17 cellular contexts compared by ENCODE assay signal in the genomic region with DNA sequence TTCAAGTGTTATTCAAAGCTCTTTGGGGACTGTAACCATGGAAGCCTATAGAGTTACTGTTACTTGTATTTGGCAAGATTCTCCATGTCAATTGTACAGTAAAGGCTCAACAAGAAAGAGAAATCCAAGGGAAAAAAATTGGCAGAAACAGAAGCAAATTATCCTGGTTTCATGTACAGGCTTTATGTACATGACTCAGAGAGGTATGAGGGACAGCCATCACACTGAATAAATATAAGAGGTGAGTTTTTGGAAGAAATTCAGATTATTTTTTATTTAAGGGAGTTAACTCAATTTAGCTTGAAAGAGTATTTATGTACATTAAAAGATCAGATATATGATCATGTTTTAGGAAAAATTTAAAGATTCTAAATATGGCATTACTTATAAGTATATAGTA.
DNase-seq lines count a peak whose midpoint lies in the region; ATAC-seq and TF ChIP-seq lines count a peak whose summit lies in the region.
"Had no signal": no experiment of that assay in that cellular context is flagged by ENCODE, and none has a peak within 500 bp of the region (broad histone marks: within the 10 kb centered on the region; RNA-seq: fewer than 3 reads in every experiment).

No MANE protein-coding gene starts in this region.

- H3K36me3 ChIP-seq in breast epithelium (no peaks in the 10 kb centered on the region), mammary epithelial cell (ENCODE audit: insufficient read depth, low read length) (no peaks in the 10 kb centered on the region), mesenchymal stem cell (ENCODE audit: control insufficient read depth in 1 of 2, insufficient read depth in 2 of 2, low read depth in 1 of 2, low read length in 2 of 2) (no peaks in the 10 kb centered on the region)

- no peak overlapping the region for H3K18ac ChIP-seq in mesenchymal stem cell (ENCODE audit: low read depth in 1 of 2, low read length in 2 of 2)

- no peak overlapping the region for H3K27ac ChIP-seq in breast epithelium
- peak overlapping the region; percentile 98 for H3K27ac ChIP-seq in mammary epithelial cell (ENCODE audit: insufficient read depth, low read depth, low read length)
- no peak overlapping the region for H3K27ac ChIP-seq in mesenchymal stem cell (ENCODE audit: low read length, poor library complexity, severe bottlenecking)
- H3K27ac ChIP-seq: KMS-11, PC-9, RWPE1 had no signal

- H2BK15ac ChIP-seq in mesenchymal stem cell (ENCODE audit: low read depth, poor library complexity, severe bottlenecking): no peak overlapping the region

- no peak overlapping the region for H4K91ac ChIP-seq in mesenchymal stem cell (ENCODE audit: low read length)

- no peak overlapping the region for H2BK120ac ChIP-seq in mesenchymal stem cell (ENCODE audit: low read depth, low read length)

- intact Hi-C loops in MCF 10A (cut with micrococcal nuclease): loop anchor here (1.0 to 5.0 kb wide), 7 partner anchors 71 to 781 kb away; no protein-coding TSS in a partner anchor
- intact Hi-C loops in breast epithelium (cut with DNase I; ENCODE audit: low total_unique reads): no loop called here
- intact Hi-C loops in mammary epithelial cell (cut with micrococcal nuclease): loop anchor here (1.0 to 10.0 kb wide), 6 partner anchors 71 to 412 kb away; a partner anchor contains a TSS
- intact Hi-C loops in activated T-helper 1 cell treated with anti-CD3 and anti-CD28 coated beads, Interleukin-12 subunit alpha, Interleukin-12 subunit beta, Interleukin-2, Interleukin-4 antibody, amounts not matched to agents 30 ng/mL and 10 ng/mL and 1 ng/mL, durations not matched to agents 14 hours and 24 hours and 36 hours (cut with micrococcal nuclease): loop anchor here (5.0 kb wide), 1 partner anchor 71 kb away; no protein-coding TSS in a partner anchor

- H2AK5ac ChIP-seq in mesenchymal stem cell (ENCODE audit: low read length, severe bottlenecking): no peak overlapping the region

- H3K36me3 Mint-ChIP-seq in MCF 10A (ENCODE audit: insufficient read depth, unreplicated experiment): no peaks in the 10 kb centered on the region
- no peaks in the 10 kb centered on the region for H3K36me3 Mint-ChIP-seq in activated T-helper 1 cell treated with anti-CD3 and anti-CD28 coated beads, Interleukin-12 subunit alpha, Interleukin-12 subunit beta, Interleukin-2, Interleukin-4 antibody, amounts not matched to agents 30 ng/mL and 10 ng/mL and 1 ng/mL, durations not matched to agents 14 hours and 24 hours and 36 hours (ENCODE audit: low read depth)

- TF ChIP-seq CTCF in MCF 10A (IDR thresholded peaks at IDR 0.05; ENCODE audit: unreplicated experiment) (no peak), breast epithelium (IDR thresholded peaks at IDR 0.05) (no peak), mammary epithelial cell (conservative IDR thresholded peaks at IDR 0.05 in 1 of 2, IDR thresholded peaks at IDR 0.05 in 1 of 2; ENCODE audit: extremely low read depth in 1 of 2, insufficient read depth in 1 of 2, low read depth in 1 of 2, low read length in 2 of 2) (no peak), GM10248 (IDR thresholded peaks at IDR 0.05; ENCODE audit: control extremely low read depth, extremely low read depth, low read depth, missing control alignments) (no peak)

- peak overlapping the region; percentile 11 for H2AFZ ChIP-seq in mammary epithelial cell (ENCODE audit: low read depth, low read length)
- no peak overlapping the region for H2AFZ ChIP-seq in mesenchymal stem cell (ENCODE audit: low read depth, low read length)
- H2AFZ ChIP-seq: PC-9 had no signal

- H3K9me3 Mint-ChIP-seq in MCF 10A (ENCODE audit: unreplicated experiment): no peaks in the 10 kb centered on the region
- no peaks in the 10 kb centered on the region for H3K9me3 Mint-ChIP-seq in activated T-helper 1 cell treated with anti-CD3 and anti-CD28 coated beads, Interleukin-12 subunit alpha, Interleukin-12 subunit beta, Interleukin-2, Interleukin-4 antibody, amounts not matched to agents 30 ng/mL and 10 ng/mL and 1 ng/mL, durations not matched to agents 14 hours and 24 hours and 36 hours

- H3K27ac Mint-ChIP-seq in MCF 10A (ENCODE audit: low read depth, unreplicated experiment): peak overlapping the region; percentile 88
- H3K27ac Mint-ChIP-seq in activated T-helper 1 cell treated with anti-CD3 and anti-CD28 coated beads, Interleukin-12 subunit alpha, Interleukin-12 subunit beta, Interleukin-2, Interleukin-4 antibody, amounts not matched to agents 30 ng/mL and 10 ng/mL and 1 ng/mL, durations not matched to agents 14 hours and 24 hours and 36 hours: no peak overlapping the region
- H3K27ac Mint-ChIP-seq: CD4-positive, alpha-beta T cell had no signal

- H3K4ac ChIP-seq in mesenchymal stem cell (ENCODE audit: low read depth in 1 of 2, low read length in 2 of 2): no peak overlapping the region

- no peak overlapping the region for H2BK12ac ChIP-seq in mesenchymal stem cell (ENCODE audit: low read length in 2 of 2)

- H3K9me3 ChIP-seq in breast epithelium (no peaks in the 10 kb centered on the region), mammary epithelial cell (replicated peaks; ENCODE audit: insufficient read depth, low read length) (peaks cover 1% of the 10 kb centered on the region), mesenchymal stem cell (ENCODE audit: control insufficient read depth, low read length) (no peaks in the 10 kb centered on the region)

- dilution Hi-C loops in mammary epithelial cell (cut with HindIII; ENCODE audit: low sequenced_read_pairs): loop anchor here (5.0 to 10.0 kb wide), 2 partner anchors 78 to 111 kb away; no protein-coding TSS in a partner anchor

- no peak overlapping the region for H3K14ac ChIP-seq in mesenchymal stem cell (ENCODE audit: low read length in 2 of 2)

- no peaks in the 10 kb centered on the region for H3K79me2 ChIP-seq in mammary epithelial cell (ENCODE audit: insufficient read depth, low read length)

- H4K8ac ChIP-seq in mesenchymal stem cell (ENCODE audit: low read length): no peak overlapping the region

- H3K4me1 ChIP-seq in breast epithelium: no peaks in the 10 kb centered on the region
- peaks cover 60% of the 10 kb centered on the region for H3K4me1 ChIP-seq in mammary epithelial cell (ENCODE audit: insufficient read depth, low read length)
- peaks cover 2% of the 10 kb centered on the region for H3K4me1 ChIP-seq in mesenchymal stem cell (ENCODE audit: control insufficient read depth, insufficient read depth, low read depth, low read length)

- ATAC-seq in GM18511 (IDR thresholded peaks at IDR 0.05; ENCODE audit: unreplicated experiment) (no peak), HG02840 (IDR thresholded peaks at IDR 0.05; ENCODE audit: low FRiP score, unreplicated experiment) (no peak)

- BruUV-seq in MCF 10A (replicated peaks; lab: Mats Ljungman, UMichigan) (no TSS peak), mammary epithelial cell (replicated peaks; lab: Mats Ljungman, UMichigan) (no TSS peak)

- no peaks in the 10 kb centered on the region for H3K27me3 Mint-ChIP-seq in MCF 10A (ENCODE audit: insufficient read depth, unreplicated experiment)
- peaks cover 2% of the 10 kb centered on the region for H3K27me3 Mint-ChIP-seq in activated T-helper 1 cell treated with anti-CD3 and anti-CD28 coated beads, Interleukin-12 subunit alpha, Interleukin-12 subunit beta, Interleukin-2, Interleukin-4 antibody, amounts not matched to agents 30 ng/mL and 10 ng/mL and 1 ng/mL, durations not matched to agents 14 hours and 24 hours and 36 hours (ENCODE audit: insufficient read depth)

- no peak for TF ChIP-seq POLR2A in breast epithelium (IDR thresholded peaks at IDR 0.05)

- H3K4me1 Mint-ChIP-seq in MCF 10A (ENCODE audit: insufficient read depth, unreplicated experiment): peaks cover 33% of the 10 kb centered on the region
- H3K4me1 Mint-ChIP-seq in activated T-helper 1 cell treated with anti-CD3 and anti-CD28 coated beads, Interleukin-12 subunit alpha, Interleukin-12 subunit beta, Interleukin-2, Interleukin-4 antibody, amounts not matched to agents 30 ng/mL and 10 ng/mL and 1 ng/mL, durations not matched to agents 14 hours and 24 hours and 36 hours (ENCODE audit: low read depth): no peaks in the 10 kb centered on the region

- CTCF ChIA-PET in MCF 10A (lab: Yijun Ruan, JAX) (interaction anchor here (0.6 to 7.6 kb wide), 17 partner anchors 12 to 413 kb away, joined by 3 to 76 read pairs (median 4); no protein-coding TSS in a partner anchor), mammary epithelial cell (lab: Charles Lee; ENCODE audit: low non-redundant PET) (interaction anchor here (0.6 to 1.0 kb wide), 3 partner anchors 61 to 360 kb away, joined by 3 to 7 read pairs (median 4); no protein-coding TSS in a partner anchor), GM10248 (lab: Yijun Ruan, JAX) (no interaction called here)

- no peak overlapping the region for H3K4me3 Mint-ChIP-seq in MCF 10A (ENCODE audit: unreplicated experiment)
- no peak overlapping the region for H3K4me3 Mint-ChIP-seq in activated T-helper 1 cell treated with anti-CD3 and anti-CD28 coated beads, Interleukin-12 subunit alpha, Interleukin-12 subunit beta, Interleukin-2, Interleukin-4 antibody, amounts not matched to agents 30 ng/mL and 10 ng/mL and 1 ng/mL, durations not matched to agents 14 hours and 24 hours and 36 hours
- H3K4me3 Mint-ChIP-seq: CD4-positive, alpha-beta T cell had no signal

- no peaks in the 10 kb centered on the region for H4K20me1 ChIP-seq in mammary epithelial cell (ENCODE audit: insufficient read depth, low read length)

- peak; percentile 57 for DNase-seq in MCF 10A (ENCODE audit: unreplicated experiment)
- DNase-seq in breast epithelium (ENCODE audit: low spot score in 2 of 2): no peak
- peak; percentile 36 for DNase-seq in mammary epithelial cell
- no peak for DNase-seq in mesenchymal stem cell
- no peak for DNase-seq in activated T-helper 1 cell treated with anti-CD3 and anti-CD28 coated beads, Interleukin-12 subunit alpha, Interleukin-12 subunit beta, Interleukin-2, Interleukin-4 antibody, amounts not matched to agents 30 ng/mL and 10 ng/mL and 1 ng/mL, durations not matched to agents 14 hours and 24 hours and 36 hours (ENCODE audit: low spot score)
- no peak for DNase-seq in GM10248 (ENCODE audit: extremely low spot score)
- DNase-seq: 8988T; CD4-positive, alpha-beta T cell; NCI-H1417 treated with DMSO at 0.1 percent for 48 hours; NCI-H187 treated with DMSO at 0.1 percent for 48 hours; NCI-H345; NCI-H526; PC-9 had no signal

- no peak overlapping the region for H3K4me2 ChIP-seq in mammary epithelial cell (ENCODE audit: insufficient read depth, low read depth, low read length)
- H3K4me2 ChIP-seq in mesenchymal stem cell (ENCODE audit: low read length, poor library complexity, severe bottlenecking): no peak overlapping the region
- H3K4me2 ChIP-seq: KMS-11, PC-9 had no signal

- in situ Hi-C loops in mammary epithelial cell (cut with MboI; ENCODE audit: low sequenced_read_pairs in 2 of 2): loop anchor here (5.0 kb wide), 2 partner anchors 71 to 356 kb away; no protein-coding TSS in a partner anchor

- no peaks in the 10 kb centered on the region for H3K79me1 ChIP-seq in mesenchymal stem cell (replicated peaks; ENCODE audit: low read length, poor library complexity, severe bottlenecking)

- no peak overlapping the region for H2BK5ac ChIP-seq in mesenchymal stem cell (ENCODE audit: low read depth, low read length, poor library complexity, severe bottlenecking)

- H3K27me3 ChIP-seq in breast epithelium (no peaks in the 10 kb centered on the region), mammary epithelial cell (ENCODE audit: insufficient read depth, low read length) (no peaks in the 10 kb centered on the region), mesenchymal stem cell (ENCODE audit: control insufficient read depth in 1 of 2, insufficient read depth in 1 of 2, low read length in 2 of 2) (no peaks in the 10 kb centered on the region)

- no peak overlapping the region for H3K4me3 ChIP-seq in breast epithelium
- H3K4me3 ChIP-seq in mammary epithelial cell (replicated peaks in 1 of 3; ENCODE audit: insufficient read depth in 1 of 3, low read depth in 2 of 3, low read length in 3 of 3): no peak overlapping the region
- H3K4me3 ChIP-seq in mesenchymal stem cell (ENCODE audit: insufficient read depth in 1 of 2, low read depth in 1 of 2, low read length in 2 of 2): no peak overlapping the region
- H3K4me3 ChIP-seq: PC-9 had no signal

- POLR2A ChIA-PET in MCF 10A (lab: Yijun Ruan, JAX) (interaction anchor here (0.7 to 2.2 kb wide), 11 partner anchors 16 to 154 kb away, joined by 4 to 23 read pairs (median 6); no protein-coding TSS in a partner anchor), GM10248 (lab: Yijun Ruan, JAX) (no interaction called here)

- H3K9ac ChIP-seq in mammary epithelial cell (ENCODE audit: insufficient read depth, low read length): peak overlapping the region; percentile 34
- peak overlapping the region; percentile 52 for H3K9ac ChIP-seq in mesenchymal stem cell (ENCODE audit: low read length)
- H3K9ac ChIP-seq: KMS-11 had no signal

- H3K23ac ChIP-seq in mesenchymal stem cell (ENCODE audit: low read length in 2 of 2): no peak overlapping the region

Comparison
In these comparisons a context has a peak if more than half of its experiments do, and no peak if none do; other contexts are left out.
1. DNase-seq: peak in MCF 10A (single experiment) and mammary epithelial cell (single experiment); none in breast epithelium (0 of 2), mesenchymal stem cell (single experiment), activated T-helper 1 cell treated with anti-CD3 and anti-CD28 coated beads, Interleukin-12 subunit alpha, Interleukin-12 subunit beta, Interleukin-2, Interleukin-4 antibody, amounts not matched to agents 30 ng/mL and 10 ng/mL and 1 ng/mL, durations not matched to agents 14 hours and 24 hours and 36 hours (single experiment) and GM10248 (single experiment).